29 cellular contexts compared by ENCODE assay signal in genomic region chr1:187646536-187647128, GRCh38.
"Had no signal": no experiment of that assay in that cellular context is flagged by ENCODE, and none has a peak within 500 bp of the region (broad histone marks: within the 10 kb centered on the region; RNA-seq: fewer than 3 reads in every experiment).

No MANE protein-coding gene starts in this region.

- DNase-seq: activated CD4-positive, alpha-beta memory T cell treated with anti-CD3 and anti-CD28 coated beads for 36 hours; activated CD4-positive, alpha-beta T cell treated with anti-CD3 and anti-CD28 coated beads, Interleukin-2, amount 10 ng/mL, durations not matched to agents 24 days and 14 days; activated CD8-positive, alpha-beta memory T cell treated with anti-CD3 and anti-CD28 coated beads, Interleukin-2, amount 50 U/mL, for 4 hours; activated gamma-delta T cell; activated naive CD4-positive, alpha-beta T cell treated with anti-CD3 and anti-CD28 coated beads, Interleukin-2, amount 10 ng/mL, durations not matched to agents 7 days and 5 days; activated naive CD8-positive, alpha-beta T cell treated with anti-CD3 and anti-CD28 coated beads, Interleukin-2, amount 10 ng/mL, durations not matched to agents 7 days and 5 days; activated T-cell treated with anti-CD3 and anti-CD28 coated beads, Interleukin-2, amount 50 U/mL, for 24 hours; cortex of kidney; effector memory CD8-positive, alpha-beta T cell; erythroblast; gastrocnemius medialis; hippocampal formation; kidney; left colon; mammary epithelial cell; naive B cell; nephron progenitor cell; stimulated activated CD4-positive, alpha-beta T cell treated with anti-CD3 and anti-CD28 coated beads, Interleukin-4, amount 100 ng/mL, for 24 hours; stimulated activated naive CD8-positive, alpha-beta T cell treated with anti-CD3 and anti-CD28 coated beads, Interleukin-15, amount 100 ng/mL, for 72 hours; substantia nigra; uterus had no signal

- H3K4me3 ChIP-seq: ascending aorta, cardiac muscle cell, gastrocnemius medialis, skin epidermis, uterus had no signal

- ATAC-seq: activated CD4-positive, CD25-positive, alpha-beta regulatory T cell treated with anti-CD3 and anti-CD28 coated beads, Interleukin-2, amount 50 U/mL, for 24 hours; effector memory CD8-positive, alpha-beta T cell; gastrocnemius medialis; left colon; sciatic nerve; stimulated activated effector memory CD8-positive, alpha-beta T cell treated with anti-CD3 and anti-CD28 coated beads, Interleukin-12 subunit alpha, Interleukin-12 subunit beta, amount 100 ng/mL, for 72 hours; stimulated activated naive CD8-positive, alpha-beta T cell treated with anti-CD3 and anti-CD28 coated beads, Interleukin-15, amount 100 ng/mL, for 72 hours had no signal

- H3K36me3 ChIP-seq: ascending aorta, cardiac muscle cell, gastrocnemius medialis, neutrophil, uterus had no signal

- FAIRE-seq: kidney, TTC549 had no signal

- H3K27me3 ChIP-seq: ascending aorta, cardiac muscle cell, gastrocnemius medialis, neutrophil, uterus had no signal

- H3K9me3 ChIP-seq: ascending aorta, gastrocnemius medialis, neutrophil, uterus had no signal

- H3K27ac ChIP-seq: ascending aorta, cardiac muscle cell, gastrocnemius medialis, neutrophil, skin epidermis, uterus had no signal

- H3K4me1 ChIP-seq: ascending aorta, gastrocnemius medialis, uterus had no signal
